24 cellular contexts compared by ENCODE assay signal in the genomic region with DNA sequence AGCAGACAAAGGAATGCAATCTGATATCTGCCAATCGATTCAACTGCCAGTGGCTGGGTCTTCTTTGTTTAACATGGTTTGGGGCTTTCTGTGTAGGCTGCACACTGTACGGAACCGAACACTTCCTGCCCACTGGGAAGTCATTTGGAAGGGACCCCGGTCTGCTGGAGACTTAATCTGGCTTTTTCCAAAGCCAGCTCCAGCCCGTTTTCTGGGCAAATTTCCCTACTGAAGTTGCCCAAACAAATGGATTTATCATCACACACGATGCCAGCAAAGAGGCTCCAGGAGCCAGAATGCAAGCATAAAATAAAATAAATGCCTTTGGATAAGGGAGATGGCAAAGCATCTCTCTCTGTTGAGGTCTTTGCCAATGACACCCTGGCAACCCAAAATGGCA.
A peak's percentile ranks its signal among the peaks of the same experiment; 100 is the strongest.
DNase-seq lines count a peak whose midpoint lies in the region; ATAC-seq, FAIRE-seq and TF ChIP-seq lines count a peak whose summit lies in the region.
"Had no signal": no experiment of that assay in that cellular context is flagged by ENCODE, and none has a peak within 500 bp of the region (broad histone marks: within the 10 kb centered on the region; RNA-seq: fewer than 3 reads in every experiment).

No MANE protein-coding gene starts in this region.

- peak overlapping the region; percentile 7; the same call in 1 of the 2 replicates for H2AFZ ChIP-seq in H1 (ENCODE audit: low read length)

- peaks cover 23% of the 10 kb centered on the region for H3K27me3 Mint-ChIP-seq in neural crest cell (ENCODE audit: low read depth)

- H4K20me1 ChIP-seq in H1 (replicated peaks in 1 of 2; ENCODE audit: control insufficient read depth in 1 of 2, insufficient read depth in 2 of 2, low read length in 2 of 2): no peaks in the 10 kb centered on the region

- H3K4ac ChIP-seq in H1 (replicated peaks; ENCODE audit: insufficient read length, low read depth, low read length): no peak overlapping the region

- H3K4me1 ChIP-seq in H1 (replicated peaks in 1 of 4; ENCODE audit: control insufficient read depth in 3 of 4, insufficient read depth in 4 of 4, low read length in 3 of 4): no peaks in the 10 kb centered on the region
- H3K4me1 ChIP-seq: HAP-1, lower lobe of right lung, uterus had no signal

- no peak for FAIRE-seq in H1 (lab: Jason Lieb, UNC)
- FAIRE-seq: D721Med, keratinocyte had no signal

- H4K8ac ChIP-seq in H1 (ENCODE audit: extremely low read depth, insufficient read depth, low read length): no peak overlapping the region

- no peak overlapping the region for H3K9ac ChIP-seq in H1 (replicated peaks in 1 of 4; ENCODE audit: extremely low read depth in 1 of 4, low read depth in 3 of 4, low read length in 3 of 4)

- no peak overlapping the region for H2AK5ac ChIP-seq in H1 (ENCODE audit: low read depth, low read length)

- TF ChIP-seq EP300 in H1 (IDR thresholded peaks at IDR 0.05; ENCODE audit: borderline replicate concordance in 1 of 2, low read depth in 2 of 2, low read length in 2 of 2): no peak

- peak overlapping the region; percentile 56 for H3K4me3 Mint-ChIP-seq in neural crest cell
- H3K4me3 Mint-ChIP-seq: activated CD8-positive, alpha-beta T cell treated with anti-CD3 and anti-CD28 coated beads, Interleukin-2, amount 10 ng/mL, durations not matched to agents 7 days and 5 days; CD14-positive monocyte; effector memory CD8-positive, alpha-beta T cell; stimulated activated effector memory CD8-positive, alpha-beta T cell treated with anti-CD3 and anti-CD28 coated beads, Interleukin-12 subunit alpha, Interleukin-12 subunit beta, amount 100 ng/mL, for 72 hours had no signal

- no peak overlapping the region for H2BK12ac ChIP-seq in H1 (ENCODE audit: low read depth, low read length)

- 89% methylated on average over 6 of the region's 6 CpGs; no CpG with 5 or more reads in 1 of the 2 experiments for WGBS in H1 (ENCODE audit: extremely low coverage in 1 of 2, insufficient coverage in 1 of 2, insufficient read length in 1 of 2, insufficient replicate concordance in 2 of 2, low coverage in 1 of 2, low lambda C conversion rate in 2 of 2, missing lambda C conversion rate in 1 of 2), 2 experiments

- H3K4me3 ChIP-seq in H1 (ENCODE audit: extremely low read depth in 1 of 4, insufficient read depth in 2 of 4, low read depth in 3 of 4, low read length in 4 of 4): no peak overlapping the region
- H3K4me3 ChIP-seq: HAP-1, lower lobe of right lung, uterus had no signal

- no peak overlapping the region for H3K27ac ChIP-seq in H1 (ENCODE audit: low read depth, low read length)
- H3K27ac ChIP-seq: lower lobe of right lung, uterus had no signal

- H2BK5ac ChIP-seq in H1 (ENCODE audit: low read depth, low read length): no peak overlapping the region

- no peak overlapping the region for H3K4me2 ChIP-seq in H1 (ENCODE audit: insufficient read depth in 1 of 2, low read depth in 2 of 2, low read length in 2 of 2)

- H2BK20ac ChIP-seq in H1 (ENCODE audit: low read length): no peak overlapping the region

- DNase-seq in AG20443 (ENCODE audit: low spot score) (peak; percentile 17), G401 (ENCODE audit: low spot score) (peak; percentile 15), H1 (ENCODE audit: low read depth in 1 of 2, low spot score in 2 of 2) (no peak), neural crest cell (ENCODE audit: low read depth, low spot score) (no peak), dedifferentiated amniotic fluid mesenchymal stem cell (ENCODE audit: extremely low spot score) (no peak)
- DNase-seq in activated CD4-positive, alpha-beta T cell treated with anti-CD3 and anti-CD28 coated beads for 48 hours: no peak
- DNase-seq: activated CD8-positive, alpha-beta T cell treated with anti-CD3 and anti-CD28 coated beads, Interleukin-2, amount 10 ng/mL, durations not matched to agents 7 days and 5 days; activated gamma-delta T cell; activated T-cell treated with anti-CD3 and anti-CD28 coated beads for 4 hours; effector memory CD8-positive, alpha-beta T cell; EL; lower lobe of right lung; NCI-H524 treated with DMSO at 0.1 percent for 48 hours; occipital lobe; T-helper 1 cell; uterus had no signal

- peak overlapping the region; percentile 88 for H3K27ac Mint-ChIP-seq in neural crest cell (ENCODE audit: unreplicated experiment)
- H3K27ac Mint-ChIP-seq: activated CD8-positive, alpha-beta T cell treated with anti-CD3 and anti-CD28 coated beads, Interleukin-2, amount 10 ng/mL, durations not matched to agents 7 days and 5 days; CD14-positive monocyte; effector memory CD8-positive, alpha-beta T cell; stimulated activated effector memory CD8-positive, alpha-beta T cell treated with anti-CD3 and anti-CD28 coated beads, Interleukin-12 subunit alpha, Interleukin-12 subunit beta, amount 100 ng/mL, for 72 hours had no signal

- TF ChIP-seq CTCF in H1 (IDR thresholded peaks at IDR 0.05; ENCODE audit: control extremely low read depth in 1 of 3, insufficient read depth in 1 of 3, low read depth in 1 of 3, low read length in 3 of 3) (no peak), neural crest cell (conservative IDR thresholded peaks at IDR 0.05) (no peak)

- no peaks in the 10 kb centered on the region for H3K36me3 Mint-ChIP-seq in neural crest cell (ENCODE audit: low read depth)
- H3K36me3 Mint-ChIP-seq: CD14-positive monocyte; stimulated activated effector memory CD8-positive, alpha-beta T cell treated with anti-CD3 and anti-CD28 coated beads, Interleukin-12 subunit alpha, Interleukin-12 subunit beta, amount 100 ng/mL, for 72 hours had no signal

- POLR2A ChIA-PET in H1 (lab: Charles Lee; ENCODE audit: partially characterized antibody): no interaction called here

- H2BK120ac ChIP-seq in H1 (replicated peaks; ENCODE audit: low read depth, low read length): no peak overlapping the region

- CTCF ChIA-PET in H1 (lab: Charles Lee; ENCODE audit: partially characterized antibody): no interaction called here

- no peak for ATAC-seq in HG02884 (IDR thresholded peaks at IDR 0.05; ENCODE audit: unreplicated experiment)
- ATAC-seq: activated CD4-positive, CD25-positive, alpha-beta regulatory T cell treated with anti-CD3 and anti-CD28 coated beads, Interleukin-2, amount 50 U/mL, for 24 hours; activated CD8-positive, alpha-beta T cell treated with anti-CD3 and anti-CD28 coated beads, Interleukin-2, amount 10 ng/mL, durations not matched to agents 7 days and 5 days; effector memory CD8-positive, alpha-beta T cell; esophagus mucosa; lower lobe of right lung; stimulated activated effector memory CD8-positive, alpha-beta T cell treated with anti-CD3 and anti-CD28 coated beads, Interleukin-12 subunit alpha, Interleukin-12 subunit beta, amount 100 ng/mL, for 72 hours had no signal

- no peaks in the 10 kb centered on the region for H3K27me3 ChIP-seq in H1 (replicated peaks in 1 of 4; ENCODE audit: control insufficient read depth in 3 of 4, extremely low read depth in 1 of 4, insufficient read depth in 3 of 4, low read length in 3 of 4)
- H3K27me3 ChIP-seq: uterus had no signal

- no peaks in the 10 kb centered on the region for H3K79me2 ChIP-seq in H1 (ENCODE audit: control insufficient read depth in 1 of 2, insufficient read depth in 2 of 2, low read length in 2 of 2)

- peaks cover 41% of the 10 kb centered on the region for H3K4me1 Mint-ChIP-seq in neural crest cell
- H3K4me1 Mint-ChIP-seq: CD14-positive monocyte; stimulated activated effector memory CD8-positive, alpha-beta T cell treated with anti-CD3 and anti-CD28 coated beads, Interleukin-12 subunit alpha, Interleukin-12 subunit beta, amount 100 ng/mL, for 72 hours had no signal

- no peak for TF ChIP-seq POLR2A in H1 (IDR thresholded peaks at IDR 0.05; ENCODE audit: control extremely low read depth in 1 of 2, low read depth in 2 of 2, low read length in 2 of 2)

- in situ Hi-C loops in G401 (cut with HindIII; ENCODE audit: low sequenced_read_pairs): no loop called here

- no peak for TF ChIP-seq RAD21 in H1 (IDR thresholded peaks at IDR 0.05 in 1 of 2, conservative IDR thresholded peaks at IDR 0.05 in 1 of 2; ENCODE audit: low read depth in 2 of 2, low read length in 2 of 2)

- no peak overlapping the region for H4K91ac ChIP-seq in H1 (replicated peaks; ENCODE audit: insufficient read length, low read length)

- peaks cover under 1% of the 10 kb centered on the region for H3K9me3 Mint-ChIP-seq in neural crest cell
- H3K9me3 Mint-ChIP-seq: stimulated activated effector memory CD8-positive, alpha-beta T cell treated with anti-CD3 and anti-CD28 coated beads, Interleukin-12 subunit alpha, Interleukin-12 subunit beta, amount 100 ng/mL, for 72 hours had no signal

- no peak overlapping the region for H4K5ac ChIP-seq in H1 (ENCODE audit: insufficient read length, low read depth, low read length)

- no peak overlapping the region for H3K56ac ChIP-seq in H1 (replicated peaks; ENCODE audit: insufficient read length, low read depth, low read length)

- H2BK15ac ChIP-seq in H1 (ENCODE audit: low read length): no peak overlapping the region

- no peaks in the 10 kb centered on the region for H3K23me2 ChIP-seq in H1 (ENCODE audit: low read depth, low read length)

- H3K18ac ChIP-seq in H1 (ENCODE audit: extremely low read depth, low read length): no peak overlapping the region

- no peak overlapping the region for H3K23ac ChIP-seq in H1 (ENCODE audit: insufficient read length)

- H3K9me3 ChIP-seq in H1 (ENCODE audit: insufficient read depth in 2 of 2, low read depth in 1 of 2, low read length in 1 of 2): no peaks in the 10 kb centered on the region
- H3K9me3 ChIP-seq: HAP-1, lower lobe of right lung, uterus had no signal

- no peaks in the 10 kb centered on the region for H3K79me1 ChIP-seq in H1 (ENCODE audit: low read depth, low read length)

- H3K14ac ChIP-seq in H1 (ENCODE audit: insufficient read length): no peak overlapping the region

- no peaks in the 10 kb centered on the region for H3K36me3 ChIP-seq in H1 (ENCODE audit: control insufficient read depth in 2 of 4, insufficient read depth in 4 of 4, low read length in 3 of 4)
- H3K36me3 ChIP-seq: HAP-1, lower lobe of right lung, uterus had no signal

TF ChIP-seq in H1, 55 proteins besides CTCF, POLR2A, EP300 and RAD21 (continues in another document):
- TF ChIP-seq RFX5 (IDR thresholded peaks at IDR 0.05; ENCODE audit: borderline replicate concordance, low read depth, low read length): no peak

Comparison
In these comparisons a context has a peak if more than half of its experiments do, and no peak if none do; other contexts are left out.
1. DNase-seq: peak in AG20443 (single experiment) and G401 (single experiment); none in H1 (0 of 2), neural crest cell (single experiment), dedifferentiated amniotic fluid mesenchymal stem cell (single experiment) and activated CD4-positive, alpha-beta T cell treated with anti-CD3 and anti-CD28 coated beads for 48 hours (single experiment).